Comparison of ENCODE assay signal across 1 cellular context in the genomic region with DNA sequence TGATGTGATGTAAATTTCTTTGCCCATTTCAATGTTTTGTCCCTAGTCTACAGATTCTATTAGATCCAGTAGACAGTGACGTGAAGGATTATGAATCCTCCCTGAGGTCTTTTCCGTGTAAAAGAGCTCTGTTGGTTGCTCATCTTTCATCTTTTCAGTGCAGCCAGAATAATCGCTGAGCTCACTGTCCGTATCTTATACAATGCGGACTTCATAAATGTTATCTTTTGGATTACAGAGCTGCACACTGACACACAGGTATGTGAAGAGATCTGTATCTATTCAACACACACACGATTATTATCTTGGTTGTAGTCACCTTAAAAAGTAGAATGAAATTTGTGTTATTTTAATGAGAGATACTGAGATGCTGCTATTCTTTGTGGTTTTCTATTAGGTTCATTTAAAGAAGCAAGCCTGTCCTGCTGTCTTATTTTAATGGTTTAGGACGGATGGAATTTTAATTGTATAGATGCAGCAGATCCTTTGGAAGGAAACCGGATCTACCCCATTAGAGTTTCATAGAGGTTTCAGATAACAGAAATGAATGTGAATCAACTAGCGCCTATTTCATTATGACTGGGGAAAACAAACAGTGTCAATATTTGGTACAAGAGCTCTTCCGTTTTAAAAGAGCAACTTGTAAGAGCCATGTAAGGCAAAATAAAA.
TF ChIP-seq lines count a peak whose summit lies in the region.

No MANE protein-coding gene starts in this region.

TF ChIP-seq in HEK293, 187 proteins besides CTCF, POLR2A, EP300 and RAD21 (continued from another document):
- TF ChIP-seq ZNF341 (tag by site-specific recombination; IDR thresholded peaks at IDR 0.05; ENCODE audit: low read depth) (0 out of 2 replicates have a peak, but pooled peaks have one; percentile 24), FEZF1 (tag by site-specific recombination; IDR thresholded peaks at IDR 0.05) (peak; percentile 73; the same call in 1 of the 2 replicates)
- TF ChIP-seq, protein P1, sequence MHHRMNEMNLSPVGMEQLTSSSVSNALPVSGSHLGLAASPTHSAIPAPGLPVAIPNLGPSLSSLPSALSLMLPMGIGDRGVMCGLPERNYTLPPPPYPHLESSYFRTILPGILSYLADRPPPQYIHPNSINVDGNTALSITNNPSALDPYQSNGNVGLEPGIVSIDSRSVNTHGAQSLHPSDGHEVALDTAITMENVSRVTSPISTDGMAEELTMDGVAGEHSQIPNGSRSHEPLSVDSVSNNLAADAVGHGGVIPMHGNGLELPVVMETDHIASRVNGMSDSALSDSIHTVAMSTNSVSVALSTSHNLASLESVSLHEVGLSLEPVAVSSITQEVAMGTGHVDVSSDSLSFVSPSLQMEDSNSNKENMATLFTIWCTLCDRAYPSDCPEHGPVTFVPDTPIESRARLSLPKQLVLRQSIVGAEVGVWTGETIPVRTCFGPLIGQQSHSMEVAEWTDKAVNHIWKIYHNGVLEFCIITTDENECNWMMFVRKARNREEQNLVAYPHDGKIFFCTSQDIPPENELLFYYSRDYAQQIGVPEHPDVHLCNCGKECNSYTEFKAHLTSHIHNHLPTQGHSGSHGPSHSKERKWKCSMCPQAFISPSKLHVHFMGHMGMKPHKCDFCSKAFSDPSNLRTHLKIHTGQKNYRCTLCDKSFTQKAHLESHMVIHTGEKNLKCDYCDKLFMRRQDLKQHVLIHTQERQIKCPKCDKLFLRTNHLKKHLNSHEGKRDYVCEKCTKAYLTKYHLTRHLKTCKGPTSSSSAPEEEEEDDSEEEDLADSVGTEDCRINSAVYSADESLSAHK (tag by site-specific recombination; IDR thresholded peaks at IDR 0.05) = no peak
- TF ChIP-seq, protein P2, sequence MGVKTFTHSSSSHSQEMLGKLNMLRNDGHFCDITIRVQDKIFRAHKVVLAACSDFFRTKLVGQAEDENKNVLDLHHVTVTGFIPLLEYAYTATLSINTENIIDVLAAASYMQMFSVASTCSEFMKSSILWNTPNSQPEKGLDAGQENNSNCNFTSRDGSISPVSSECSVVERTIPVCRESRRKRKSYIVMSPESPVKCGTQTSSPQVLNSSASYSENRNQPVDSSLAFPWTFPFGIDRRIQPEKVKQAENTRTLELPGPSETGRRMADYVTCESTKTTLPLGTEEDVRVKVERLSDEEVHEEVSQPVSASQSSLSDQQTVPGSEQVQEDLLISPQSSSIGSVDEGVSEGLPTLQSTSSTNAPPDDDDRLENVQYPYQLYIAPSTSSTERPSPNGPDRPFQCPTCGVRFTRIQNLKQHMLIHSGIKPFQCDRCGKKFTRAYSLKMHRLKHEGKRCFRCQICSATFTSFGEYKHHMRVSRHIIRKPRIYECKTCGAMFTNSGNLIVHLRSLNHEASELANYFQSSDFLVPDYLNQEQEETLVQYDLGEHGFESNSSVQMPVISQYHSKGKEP (tag by site-specific recombination; IDR thresholded peaks at IDR 0.05) = peak; percentile 25; the same call in 1 of the 2 replicates
